In genomic region chr19:2540251-2540645, GRCh38 we compare ENCODE assay signal across 11 cellular contexts.
A peak's percentile ranks its signal among the peaks of the same experiment; 100 is the strongest.
DNase-seq lines count a peak whose midpoint lies in the region; ATAC-seq, FAIRE-seq and TF ChIP-seq lines count a peak whose summit lies in the region.
"Had no signal": no experiment of that assay in that cellular context is flagged by ENCODE, and none has a peak within 500 bp of the region (broad histone marks: within the 10 kb centered on the region; RNA-seq: fewer than 3 reads in every experiment).

No MANE protein-coding gene starts in this region.

- DNase-seq in A549 (ENCODE audit: low read depth in 1 of 2, low spot score in 1 of 2): no peak
- no peak for DNase-seq in SK-N-MC (ENCODE audit: low read depth, low spot score)
- DNase-seq in fibroblast of pulmonary artery (ENCODE audit: low read depth): no peak
- DNase-seq in NCI-H128 (lab: John Stamatoyannopoulos, UW; ENCODE audit: unreplicated experiment): no peak
- DNase-seq in stimulated activated CD4-positive, alpha-beta T cell treated with anti-CD3 and anti-CD28 coated beads, Interleukin-15, amount 100 ng/mL, for 24 hours: no peak
- no peak for DNase-seq in WERI-Rb-1
- DNase-seq: activated naive CD4-positive, alpha-beta T cell treated with anti-CD3 and anti-CD28 coated beads, Interleukin-2, amount 50 U/mL, for 16 hours; C1 segment of cervical spinal cord had no signal

- TF ChIP-seq RAD21 in A549 (conservative IDR thresholded peaks at IDR 0.05 in 1 of 2, IDR thresholded peaks at IDR 0.05 in 1 of 2): no peak

- H3K4me1 ChIP-seq in A549 (peaks cover 61% of the 10 kb centered on the region), parathyroid adenoma (peaks cover 28% of the 10 kb centered on the region)

- H3K27me3 ChIP-seq in parathyroid adenoma (ENCODE audit: control insufficient read depth, insufficient read depth, low read length): no peaks in the 10 kb centered on the region
- H3K27me3 ChIP-seq in WERI-Rb-1 (ENCODE audit: insufficient read depth, low read depth, severe bottlenecking): no peaks in the 10 kb centered on the region
- H3K27me3 ChIP-seq: foreskin keratinocyte had no signal

- TF ChIP-seq POLR2A in A549 (IDR thresholded peaks at IDR 0.05; ENCODE audit: low read length): no peak

- POLR2A ChIA-PET in A549 (lab: Yijun Ruan, JAX): interaction anchor here (1.2 to 5.3 kb wide), 5 partner anchors 15 to 84 kb away, joined by 3 to 191 read pairs (median 10); partner anchors contain the start of genes GADD45B and LMNB2

- ATAC-seq in A549: no peak
- no peak for ATAC-seq in GM19452 (IDR thresholded peaks at IDR 0.05; ENCODE audit: unreplicated experiment)

- no peak for TF ChIP-seq EP300 in A549 (IDR thresholded peaks at IDR 0.05)

- H3K9me3 ChIP-seq in A549 (no peaks in the 10 kb centered on the region), SK-N-MC (ENCODE audit: low read depth, low read length) (no peaks in the 10 kb centered on the region), parathyroid adenoma (ENCODE audit: control insufficient read depth, low read length) (no peaks in the 10 kb centered on the region), WERI-Rb-1 (ENCODE audit: severe bottlenecking) (no peaks in the 10 kb centered on the region)

- H2AFZ ChIP-seq in parathyroid adenoma: peak overlapping the region; percentile 64

- H3K4me3 ChIP-seq in A549: 0 out of 3 replicates have a peak overlapping the region, but pooled peaks have one; percentile 19
- no peak overlapping the region for H3K4me3 ChIP-seq in SK-N-MC
- H3K4me3 ChIP-seq in fibroblast of pulmonary artery (replicated peaks; ENCODE audit: low read depth, low read length): peak overlapping the region; percentile 25
- H3K4me3 ChIP-seq in parathyroid adenoma (ENCODE audit: low read depth, low read length): peak overlapping the region; percentile 23
- H3K4me3 ChIP-seq in WERI-Rb-1 (ENCODE audit: low read depth, low read length): no peak overlapping the region

- TF ChIP-seq CTCF in A549 (IDR thresholded peaks at IDR 0.05) (no peak), fibroblast of pulmonary artery (IDR thresholded peaks at IDR 0.05; ENCODE audit: low read length, missing control alignments) (no peak), parathyroid adenoma (IDR thresholded peaks at IDR 0.05) (no peak), WERI-Rb-1 (IDR thresholded peaks at IDR 0.05; ENCODE audit: low read depth, low read length) (no peak)

- CTCF ChIA-PET in A549 (lab: Yijun Ruan, JAX): interaction anchor here (0.6 to 4.2 kb wide), 6 partner anchors 11 to 73 kb away, joined by 3 to 47 read pairs (median 4); no protein-coding TSS in a partner anchor

- H3K36me3 ChIP-seq in SK-N-MC (ENCODE audit: insufficient read depth, low read length) (no peaks in the 10 kb centered on the region), parathyroid adenoma (ENCODE audit: control insufficient read depth, insufficient read depth, low read length) (no peaks in the 10 kb centered on the region), WERI-Rb-1 (no peaks in the 10 kb centered on the region)

- WGBS in A549 (ENCODE audit: missing lambda C conversion rate): 38% methylated on average over 4 of the region's 12 CpGs

- H3K4me2 ChIP-seq in A549 (peak overlapping the region; percentile 93), parathyroid adenoma (ENCODE audit: low read length) (peak overlapping the region; percentile 63)

- peak overlapping the region; percentile 97 to 100 for H3K27ac ChIP-seq in A549
- H3K27ac ChIP-seq in SK-N-MC: peak overlapping the region; percentile 81
- H3K27ac ChIP-seq in parathyroid adenoma: peak overlapping the region; percentile 78
- H3K27ac ChIP-seq in WERI-Rb-1: no peak overlapping the region

- H3K79me2 ChIP-seq in parathyroid adenoma: no peaks in the 10 kb centered on the region

- H3K9ac ChIP-seq in SK-N-MC (ENCODE audit: insufficient read length) (no peak overlapping the region), parathyroid adenoma (no peak overlapping the region)

- no peak for FAIRE-seq in A549 (lab: Jason Lieb, UNC)

TF ChIP-seq in A549, 52 proteins besides CTCF, POLR2A, EP300 and RAD21:
- no peak for TF ChIP-seq ESRRA (IDR thresholded peaks at IDR 0.05; ENCODE audit: borderline replicate concordance, low read length)
TF ChIP-seq in A549: peak in this region for 0.

Comparison
In these comparisons a context has a peak if more than half of its experiments do, and no peak if none do; other contexts are left out.
1. H3K4me3 ChIP-seq: peak in A549 (single experiment), fibroblast of pulmonary artery (single experiment) and parathyroid adenoma (single experiment); none in SK-N-MC (single experiment) and WERI-Rb-1 (single experiment).